In genomic region chr14:20738292-20738691, GRCh38 we compare ENCODE assay signal across 1 cellular context. TPM values are rescaled to one million over a fixed set of nuclear protein-coding genes. Genes with fewer than 3 reads are reported as not detected.
"Had no signal": no experiment of that assay in that cellular context is flagged by ENCODE, and none has a peak within 500 bp of the region (broad histone marks: within the 10 kb centered on the region; RNA-seq: fewer than 3 reads in every experiment).

No MANE protein-coding gene starts in this region.

RNA-seq across cellular contexts. Expression of gene EDDM3A, which starts 7.4 kb away (rescaled TPM):
- polyA plus RNA-seq: GM12878 had no signal

RNA-seq across cellular contexts. Expression of gene EDDM3B, which starts 29.9 kb away (rescaled TPM):
- polyA plus RNA-seq: GM12878 had no signal
